Comparison of ENCODE assay signal across 11 cellular contexts in the genomic region with DNA sequence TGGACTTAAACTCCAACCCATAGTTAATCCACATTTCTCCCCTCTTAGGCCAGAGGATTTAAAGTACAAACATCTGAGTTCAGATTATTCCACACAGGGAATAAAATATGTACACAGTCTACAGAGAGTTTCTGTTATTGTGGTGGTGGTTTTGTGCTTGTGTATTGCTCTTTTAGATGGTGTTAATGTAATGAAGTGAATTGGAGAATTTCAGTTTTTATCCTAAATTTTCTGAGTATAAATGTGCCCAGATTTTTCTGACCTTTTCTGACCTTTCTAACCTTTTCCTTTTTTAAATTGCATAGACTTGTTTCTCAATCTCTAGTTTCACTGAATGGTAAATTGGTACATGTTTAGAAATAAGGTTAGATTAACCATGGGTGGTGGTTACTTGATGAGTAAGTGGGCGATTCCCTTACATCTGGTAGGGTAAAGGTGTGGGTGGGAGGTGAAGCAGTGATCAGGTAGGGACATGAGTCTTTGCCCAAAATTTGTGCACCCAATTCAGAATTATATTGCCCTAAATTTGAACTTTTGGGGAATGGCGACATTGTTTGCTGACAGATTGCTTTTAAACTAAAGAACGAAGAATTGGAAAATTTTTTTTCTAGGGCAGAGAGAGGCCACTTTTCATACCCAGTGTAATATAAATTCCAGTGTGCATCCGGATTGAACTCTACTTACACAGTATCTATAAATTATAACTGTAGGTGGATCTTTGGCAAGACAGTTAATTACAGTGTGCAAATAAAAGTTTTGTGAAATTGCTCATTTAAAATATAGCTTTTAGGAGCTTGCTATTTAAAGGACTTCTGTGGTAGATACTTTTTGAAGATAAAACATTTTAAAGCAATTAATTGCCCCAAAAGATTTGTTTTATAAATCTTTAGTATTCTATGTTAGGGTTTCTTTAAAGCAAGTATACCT.
DNase-seq lines count a peak whose midpoint lies in the region; ATAC-seq, FAIRE-seq and TF ChIP-seq lines count a peak whose summit lies in the region.
"Had no signal": no experiment of that assay in that cellular context is flagged by ENCODE, and none has a peak within 500 bp of the region (broad histone marks: within the 10 kb centered on the region; RNA-seq: fewer than 3 reads in every experiment).

No MANE protein-coding gene starts in this region.

- no peak overlapping the region for H2BK120ac ChIP-seq in mesenchymal stem cell (ENCODE audit: low read depth, low read length)

- H3K9me3 ChIP-seq in BE2C (no peaks in the 10 kb centered on the region), GM12878 (replicated peaks; ENCODE audit: control insufficient read depth, insufficient read depth, low read length) (no peaks in the 10 kb centered on the region), mesenchymal stem cell (ENCODE audit: control insufficient read depth, low read length) (no peaks in the 10 kb centered on the region), tibial nerve (no peaks in the 10 kb centered on the region)

- H3K4me1 ChIP-seq in BE2C (peaks cover 21% of the 10 kb centered on the region), GM12878 (ENCODE audit: control insufficient read depth, insufficient read depth, low read length) (peaks cover 36% of the 10 kb centered on the region), mesenchymal stem cell (ENCODE audit: control insufficient read depth, insufficient read depth, low read depth, low read length) (peaks cover 3% of the 10 kb centered on the region), tibial nerve (peaks cover 0 to 37% (median 2%) of the 10 kb centered on the region in 4 donors)

- TF ChIP-seq POLR2A in GM12891 (IDR thresholded peaks at IDR 0.05; ENCODE audit: low read depth, low read length) = no peak
- no peak for TF ChIP-seq POLR2A in GM12878 (IDR thresholded peaks at IDR 0.05; ENCODE audit: low read depth, low read length)
- no peak for TF ChIP-seq POLR2A in tibial nerve (IDR thresholded peaks at IDR 0.05)

- intact Hi-C loops in GM12878 (cut with micrococcal nuclease; ENCODE audit: unreplicated experiment) = loop anchor here (10.0 kb wide), 1 partner anchor 1169 kb away; a partner anchor contains a TSS

- TF ChIP-seq EP300 in GM12878 (IDR thresholded peaks at IDR 0.05; ENCODE audit: borderline replicate concordance in 1 of 2, control insufficient read depth in 1 of 2, low read depth in 2 of 2, low read length in 2 of 2) = no peak
- no peak for TF ChIP-seq EP300 in tibial nerve (IDR thresholded peaks at IDR 0.05)

- SMC1A ChIA-PET in GM12878 (lab: Charles Lee; ENCODE audit: uncharacterized antibody, unreplicated experiment) = interaction anchor here (1.0 to 2.0 kb wide), 3 partner anchors 8 to 103 kb away, joined by 4 to 5 read pairs (median 5); no protein-coding TSS in a partner anchor

- no peak for TF ChIP-seq RAD21 in GM12878 (IDR thresholded peaks at IDR 0.05; ENCODE audit: insufficient read depth, low read depth, low read length)

- in situ Hi-C loops in GM12878 (cut with MboI) = no loop called here

- H3K14ac ChIP-seq in mesenchymal stem cell (ENCODE audit: low read length in 2 of 2) = no peak overlapping the region

- H3K4me2 ChIP-seq in GM12878 (ENCODE audit: control insufficient read depth, insufficient read depth) (peak overlapping the region; percentile 88), mesenchymal stem cell (ENCODE audit: low read length, poor library complexity, severe bottlenecking) (no peak overlapping the region)

- H3K4me3 ChIP-seq in BE2C (ENCODE audit: low read depth, low read length) (peak overlapping the region; percentile 68), GM12878 (peak overlapping the region; percentile 66), mesenchymal stem cell (ENCODE audit: insufficient read depth in 1 of 2, low read depth in 1 of 2, low read length in 2 of 2) (peak overlapping the region in 1 of 2 experiments; percentile 61), tibial nerve (no peak overlapping the region)

- H3K27me3 ChIP-seq in BE2C = no peaks in the 10 kb centered on the region
- no peaks in the 10 kb centered on the region for H3K27me3 ChIP-seq in GM12878 (replicated peaks in 1 of 2; ENCODE audit: control insufficient read depth in 2 of 2, insufficient read depth in 2 of 2, low read length in 1 of 2)
- no peaks in the 10 kb centered on the region for H3K27me3 ChIP-seq in mesenchymal stem cell (ENCODE audit: control insufficient read depth in 1 of 2, insufficient read depth in 1 of 2, low read length in 2 of 2)
- no peaks in the 10 kb centered on the region for H3K27me3 ChIP-seq in tibial nerve

- no peak overlapping the region for H4K91ac ChIP-seq in mesenchymal stem cell (ENCODE audit: low read length)

- H3K4ac ChIP-seq in mesenchymal stem cell (ENCODE audit: low read depth in 1 of 2, low read length in 2 of 2) = no peak overlapping the region

- no peak overlapping the region for H2AK5ac ChIP-seq in mesenchymal stem cell (ENCODE audit: low read length, severe bottlenecking)

- peak overlapping the region; percentile 75 for H3K9ac ChIP-seq in GM12878 (ENCODE audit: control insufficient read depth, insufficient read depth, low read length)
- H3K9ac ChIP-seq in mesenchymal stem cell (ENCODE audit: low read length) = peak overlapping the region; percentile 86

- no peak overlapping the region for H3K18ac ChIP-seq in mesenchymal stem cell (ENCODE audit: low read depth in 1 of 2, low read length in 2 of 2)

- no peak overlapping the region for H2BK15ac ChIP-seq in mesenchymal stem cell (ENCODE audit: low read depth, poor library complexity, severe bottlenecking)

- RAD21 ChIA-PET in GM12878 (lab: Charles Lee; ENCODE audit: unreplicated experiment) = interaction anchor here (0.9 kb wide), 1 partner anchor 27 kb away, joined by 3 read pairs; no protein-coding TSS in a partner anchor

- peak overlapping the region; percentile 79 for H3K27ac ChIP-seq in GM12878 (ENCODE audit: control insufficient read depth, insufficient read depth)
- H3K27ac ChIP-seq in mesenchymal stem cell (ENCODE audit: low read length, poor library complexity, severe bottlenecking) = no peak overlapping the region
- no peak overlapping the region for H3K27ac ChIP-seq in tibial nerve

- H2BK12ac ChIP-seq in mesenchymal stem cell (ENCODE audit: low read length in 2 of 2) = no peak overlapping the region

- TSS peak; percentile 52 for BruUV-seq in GM12878 (replicated peaks; lab: Mats Ljungman, UMichigan)

- no peak overlapping the region for H2BK5ac ChIP-seq in mesenchymal stem cell (ENCODE audit: low read depth, low read length, poor library complexity, severe bottlenecking)

- H3K79me1 ChIP-seq in mesenchymal stem cell (replicated peaks; ENCODE audit: low read length, poor library complexity, severe bottlenecking) = peaks cover 17% of the 10 kb centered on the region

- no peak overlapping the region for H4K8ac ChIP-seq in mesenchymal stem cell (ENCODE audit: low read length)

- no peak overlapping the region for H3K23ac ChIP-seq in mesenchymal stem cell (ENCODE audit: low read length in 2 of 2)

- FAIRE-seq in GM12891 (lab: Jason Lieb, UNC) = peak; percentile 92
- FAIRE-seq in GM12878 (lab: Jason Lieb, UNC) = no peak

- H3K36me3 ChIP-seq in BE2C = no peaks in the 10 kb centered on the region
- H3K36me3 ChIP-seq in GM12878 (ENCODE audit: control insufficient read depth in 2 of 2, insufficient read depth in 2 of 2, low read length in 1 of 2) = no peaks in the 10 kb centered on the region; a peak in 1 of 4 replicates
- no peaks in the 10 kb centered on the region for H3K36me3 ChIP-seq in mesenchymal stem cell (ENCODE audit: control insufficient read depth in 1 of 2, insufficient read depth in 2 of 2, low read depth in 1 of 2, low read length in 2 of 2)
- no peaks in the 10 kb centered on the region for H3K36me3 ChIP-seq in tibial nerve

- CTCF ChIA-PET in GM12878 (lab: Yijun Ruan, JAX) = interaction anchor here (0.7 to 1.5 kb wide), 2 partner anchors 27 to 112 kb away, joined by 3 read pairs; no protein-coding TSS in a partner anchor

- POLR2A ChIA-PET in GM12878 (lab: Charles Lee) = no interaction called here

- no peak for ATAC-seq in GM12878
- no peak for ATAC-seq in HG02759 (IDR thresholded peaks at IDR 0.05; ENCODE audit: unreplicated experiment)
- ATAC-seq: CD8-positive, alpha-beta T cell had no signal

- no peaks in the 10 kb centered on the region for H4K20me1 ChIP-seq in GM12878 (ENCODE audit: control insufficient read depth, insufficient read depth)

- H3K79me2 ChIP-seq in GM12878 (ENCODE audit: control insufficient read depth, insufficient read depth, low read length) = peaks cover 93% of the 10 kb centered on the region

- TF ChIP-seq CTCF in BE2C (IDR thresholded peaks at IDR 0.05; ENCODE audit: low read depth, low read length) (no peak), GM12878 (IDR thresholded peaks at IDR 0.05 in 2 of 3, conservative IDR thresholded peaks at IDR 0.05 in 1 of 3; ENCODE audit: control insufficient read depth in 2 of 3, extremely low read depth in 1 of 3, insufficient read depth in 1 of 3, low read depth in 3 of 3, low read length in 3 of 3) (no peak), GM20000 (IDR thresholded peaks at IDR 0.05; ENCODE audit: extremely low read depth, missing control alignments) (no peak), tibial nerve (IDR thresholded peaks at IDR 0.05) (no peak)

- 68% methylated on average over 4 of the region's 4 CpGs for WGBS in GM12878 (ENCODE audit: insufficient coverage, insufficient replicate concordance, low lambda C conversion rate, missing lambda C conversion rate)
- 95% methylated on average over 3 of the region's 4 CpGs for WGBS in mesenchymal stem cell
- WGBS in tibial nerve, 2 donors = 76 to 79% methylated on average over 4 of the region's 4 CpGs

- DNase-seq in BE2C (no peak), GM12891 (ENCODE audit: insufficient read length, low spot score) (no peak), GM12878 (ENCODE audit: low read depth, low spot score) (no peak), mesenchymal stem cell (no peak), GM20000 (ENCODE audit: low spot score) (no peak), tibial nerve (ENCODE audit: low spot score in 2 of 2) (no peak)
- no peak for DNase-seq in activated CD4-positive, alpha-beta T cell treated with anti-CD3 and anti-CD28 coated beads, Interleukin-2, amount 50 U/mL, for 48 hours
- DNase-seq: naive B cell, T-helper 17 cell had no signal

- no peak overlapping the region for H2AFZ ChIP-seq in GM12878 (ENCODE audit: control insufficient read depth, low read depth, low read length)
- no peak overlapping the region for H2AFZ ChIP-seq in mesenchymal stem cell (ENCODE audit: low read depth, low read length)

TF ChIP-seq in GM12891, 5 proteins besides CTCF, POLR2A, EP300 and RAD21:
- TF ChIP-seq TAF1 (IDR thresholded peaks at IDR 0.05; ENCODE audit: low read depth, low read length) = no peak
- TF ChIP-seq POU2F2 (IDR thresholded peaks at IDR 0.05; ENCODE audit: low read depth, low read length) = 0 out of 2 replicates have a peak, but pooled peaks have one; percentile 23

TF ChIP-seq in GM12878, 131 proteins besides CTCF, POLR2A, EP300 and RAD21 (continues in another document):
- TF ChIP-seq, protein P1, sequence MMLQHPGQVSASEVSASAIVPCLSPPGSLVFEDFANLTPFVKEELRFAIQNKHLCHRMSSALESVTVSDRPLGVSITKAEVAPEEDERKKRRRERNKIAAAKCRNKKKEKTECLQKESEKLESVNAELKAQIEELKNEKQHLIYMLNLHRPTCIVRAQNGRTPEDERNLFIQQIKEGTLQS (IDR thresholded peaks at IDR 0.05; ENCODE audit: borderline replicate concordance, extremely low read depth, low read depth, low read length) = no peak
- 0 out of 2 replicates have a peak, but pooled peaks have one; percentile 45 for TF ChIP-seq PML (IDR thresholded peaks at IDR 0.05; ENCODE audit: low read length)
- TF ChIP-seq NR2F1 (conservative IDR thresholded peaks at IDR 0.05) = peak; percentile 78

Comparison
In these comparisons a context has a peak if more than half of its experiments do, and no peak if none do; other contexts are left out.
1. H3K4me3 ChIP-seq: peak in BE2C (single experiment) and GM12878 (single experiment); none in tibial nerve (0 of 4).